20 cellular contexts compared by ENCODE assay signal in genomic region chr20:17888044-17888443, GRCh38.
DNase-seq lines count a peak whose midpoint lies in the region; ATAC-seq, FAIRE-seq and TF ChIP-seq lines count a peak whose summit lies in the region.
"Had no signal": no experiment of that assay in that cellular context is flagged by ENCODE, and none has a peak within 500 bp of the region (broad histone marks: within the 10 kb centered on the region; RNA-seq: fewer than 3 reads in every experiment).

No MANE protein-coding gene starts in this region.

- H3K27ac ChIP-seq in GM23248 = no peak overlapping the region
- peak overlapping the region; percentile 74 for H3K27ac ChIP-seq in foreskin keratinocyte
- no peak overlapping the region for H3K27ac ChIP-seq in small intestine (ENCODE audit: low read depth in 1 of 2, low read length in 1 of 2)
- H3K27ac ChIP-seq in OCI-LY7 (ENCODE audit: low read depth, low read length, poor library complexity, severe bottlenecking) = no peak overlapping the region
- no peak overlapping the region for H3K27ac ChIP-seq in left lung

- H3K79me2 ChIP-seq in GM23248 (ENCODE audit: insufficient read depth) (no peaks in the 10 kb centered on the region), OCI-LY7 (ENCODE audit: insufficient read depth, low read depth, low read length) (no peaks in the 10 kb centered on the region)

- H3K36me3 ChIP-seq in GM23248 (ENCODE audit: low read depth) = no peaks in the 10 kb centered on the region
- no peaks in the 10 kb centered on the region for H3K36me3 ChIP-seq in small intestine (ENCODE audit: control insufficient read depth in 2 of 2, insufficient read depth in 2 of 2, low read length in 2 of 2)
- H3K36me3 ChIP-seq in OCI-LY7 (ENCODE audit: insufficient read depth, low read length) = no peaks in the 10 kb centered on the region
- no peaks in the 10 kb centered on the region for H3K36me3 ChIP-seq in HAP-1 (replicated peaks)
- no peaks in the 10 kb centered on the region for H3K36me3 ChIP-seq in left lung

- POLR2A ChIA-PET in OCI-LY7 (lab: Charles Lee) = no interaction called here

- intact Hi-C loops in OCI-LY7 (cut with micrococcal nuclease; ENCODE audit: unreplicated experiment) (no loop called here), left lung (cut with DNase I) (no loop called here)

- no peak for FAIRE-seq in small intestine (lab: Jason Lieb, UNC)

- ATAC-seq in foreskin keratinocyte = peak; percentile 90
- no peak for ATAC-seq in HG03520 (IDR thresholded peaks at IDR 0.05; ENCODE audit: unreplicated experiment)
- ATAC-seq in left lung = no peak
- ATAC-seq: natural killer cell, Panc1, WTC11 had no signal

- peak; percentile 26 for DNase-seq in GM23248
- DNase-seq in RPMI7951 (ENCODE audit: low read depth) = peak; percentile 86
- DNase-seq in foreskin keratinocyte = peak; percentile 77 to 85
- DNase-seq in small intestine = peak; percentile 46
- no peak for DNase-seq in OCI-LY7 (ENCODE audit: low spot score)
- no peak for DNase-seq in HAP-1 (ENCODE audit: low spot score in 2 of 2)
- DNase-seq in left lung = no peak
- DNase-seq: activated CD8-positive, alpha-beta memory T cell treated with anti-CD3 and anti-CD28 coated beads, Interleukin-2, amount 50 U/mL, for 48 hours; activated effector memory CD4-positive, alpha-beta T cell treated with Interleukin-2 at 50 U/mL for 16 hours; GDM1; Karpas-422; kidney glomerular epithelial cell; natural killer cell; NCI-H1092; NCI-H1930; NCI-H345; SK-N-SH had no signal

- H3K9me3 ChIP-seq in GM23248 (ENCODE audit: low read depth) = no peaks in the 10 kb centered on the region
- no peaks in the 10 kb centered on the region for H3K9me3 ChIP-seq in small intestine (ENCODE audit: control insufficient read depth, low read depth)
- H3K9me3 ChIP-seq in OCI-LY7 (ENCODE audit: low read length) = 0 out of 2 replicates have a peak, but pooled peaks cover 6% of the 10 kb centered on the region
- H3K9me3 ChIP-seq in HAP-1 = 0 out of 2 replicates have a peak, but pooled peaks cover 3% of the 10 kb centered on the region
- peaks cover 0 to 4% of the 10 kb centered on the region in 2 donors for H3K9me3 ChIP-seq in left lung
- H3K9me3 ChIP-seq: SK-N-SH had no signal

- no TSS peak for BruUV-seq in OCI-LY7 (replicated peaks; lab: Mats Ljungman, UMichigan)

- TF ChIP-seq CTCF in foreskin keratinocyte (conservative IDR thresholded peaks at IDR 0.05) = no peak
- no peak for TF ChIP-seq CTCF in OCI-LY7 (conservative IDR thresholded peaks at IDR 0.05; ENCODE audit: low read length)
- no peak for TF ChIP-seq CTCF in left lung (IDR thresholded peaks at IDR 0.05)

- H3K9me2 ChIP-seq in GM23248 (ENCODE audit: insufficient read depth) = no peaks in the 10 kb centered on the region
- no peaks in the 10 kb centered on the region for H3K9me2 ChIP-seq in OCI-LY7 (ENCODE audit: insufficient read depth, low read length)
- H3K9me2 ChIP-seq: SK-N-SH had no signal

- H4K20me1 ChIP-seq in GM23248 (ENCODE audit: insufficient read depth) (no peaks in the 10 kb centered on the region), OCI-LY7 (ENCODE audit: insufficient read depth, low read length) (no peaks in the 10 kb centered on the region)

- H3K4me2 ChIP-seq in GM23248 (ENCODE audit: unreplicated experiment) (no peak overlapping the region), OCI-LY7 (ENCODE audit: low read length) (no peak overlapping the region)
- H3K4me2 ChIP-seq: SK-N-SH had no signal

- H2AFZ ChIP-seq in GM23248 (no peak overlapping the region), OCI-LY7 (ENCODE audit: low read length) (no peak overlapping the region)

- in situ Hi-C loops in GM23248 (cut with MboI) = no loop called here
- in situ Hi-C loops in HAP-1 (cut with MboI; ENCODE audit: low sequenced_read_pairs) = no loop called here

- H3K9ac ChIP-seq in GM23248 = no peak overlapping the region
- H3K9ac ChIP-seq: SK-N-SH had no signal

- H3K4me3 ChIP-seq in GM23248 (no peak overlapping the region), small intestine (ENCODE audit: low read depth in 1 of 2, low read length in 2 of 2) (no peak overlapping the region), OCI-LY7 (ENCODE audit: low read depth, low read length, poor library complexity, severe bottlenecking) (no peak overlapping the region), HAP-1 (no peak overlapping the region), left lung (no peak overlapping the region)

- H3K4me1 ChIP-seq in GM23248 (ENCODE audit: insufficient read depth) = no peaks in the 10 kb centered on the region
- peaks cover 11% of the 10 kb centered on the region for H3K4me1 ChIP-seq in foreskin keratinocyte
- H3K4me1 ChIP-seq in small intestine (ENCODE audit: control insufficient read depth in 2 of 2, insufficient read depth in 1 of 2, low read depth in 1 of 2, low read length in 1 of 2) = peaks cover 0 to 7% of the 10 kb centered on the region in 2 donors
- H3K4me1 ChIP-seq in OCI-LY7 (ENCODE audit: insufficient read depth, low read length, poor library complexity, severe bottlenecking) = peaks cover 4% of the 10 kb centered on the region
- no peaks in the 10 kb centered on the region for H3K4me1 ChIP-seq in HAP-1
- peaks cover 9 to 24% of the 10 kb centered on the region in 2 donors for H3K4me1 ChIP-seq in left lung

- WGBS in GM23248 (ENCODE audit: low coverage in 1 of 2, low lambda C conversion rate in 2 of 2, missing lambda C conversion rate in 2 of 2), 2 experiments = 71 to 75% methylated on average over 9 of the region's 9 CpGs
- WGBS in small intestine, 3 donors = 59 to 61% (median 60%) methylated on average over 9 of the region's 9 CpGs

- CTCF ChIA-PET in OCI-LY7 (lab: Charles Lee; ENCODE audit: unreplicated experiment) = no interaction called here

- H3K27me3 ChIP-seq in GM23248 (replicated peaks; ENCODE audit: insufficient read depth) (no peaks in the 10 kb centered on the region), foreskin keratinocyte (no peaks in the 10 kb centered on the region), small intestine (ENCODE audit: control insufficient read depth in 2 of 2, insufficient read depth in 2 of 2, low read length in 2 of 2) (no peaks in the 10 kb centered on the region), HAP-1 (ENCODE audit: low read depth) (no peaks in the 10 kb centered on the region), left lung (no peaks in the 10 kb centered on the region)

- H3F3A ChIP-seq in GM23248 (ENCODE audit: insufficient read depth) = no peaks in the 10 kb centered on the region

Comparison
In these comparisons a context has a peak if more than half of its experiments do, and no peak if none do; other contexts are left out.
1. DNase-seq: peak in GM23248 (single experiment), RPMI7951 (single experiment), foreskin keratinocyte (2 of 2) and small intestine (single experiment); none in OCI-LY7 (single experiment), HAP-1 (0 of 2) and left lung (0 of 2).